In the genomic region with DNA sequence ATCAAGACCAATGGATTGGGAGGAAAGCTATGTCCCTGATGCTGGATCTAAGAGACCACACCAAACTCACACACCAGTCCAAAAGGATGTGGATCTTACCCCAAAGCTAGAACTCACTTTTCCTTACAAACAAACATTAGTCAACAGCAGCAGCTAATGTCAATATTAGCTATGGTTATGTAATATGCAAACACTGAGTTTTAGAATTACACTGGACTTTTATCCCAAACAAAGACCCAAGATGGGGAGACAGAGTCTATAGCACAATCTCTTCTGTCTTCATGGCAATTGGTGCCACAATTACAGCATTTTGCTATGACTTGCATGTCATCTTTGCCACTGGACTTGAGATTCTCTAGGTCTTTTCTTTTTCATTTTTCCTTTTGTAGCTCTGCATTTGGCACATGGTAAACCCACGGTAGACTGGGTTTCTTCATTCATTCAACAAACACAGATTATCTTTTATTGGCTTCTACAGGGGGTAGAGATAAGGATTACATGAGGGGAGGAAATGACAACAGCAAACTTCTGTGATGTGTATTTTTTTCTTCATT, we compare ENCODE assay signal across 13 cellular contexts.
"Had no signal": no experiment of that assay in that cellular context is flagged by ENCODE, and none has a peak within 500 bp of the region (broad histone marks: within the 10 kb centered on the region; RNA-seq: fewer than 3 reads in every experiment).

No MANE protein-coding gene starts in this region.

- H3K9me3 ChIP-seq: testis, upper lobe of right lung had no signal

- H3K4me3 ChIP-seq: testis, upper lobe of right lung had no signal

- ATAC-seq: activated T-cell treated with anti-CD3 and anti-CD28 coated beads, Interleukin-2, amount 50 U/mL, for 4 hours; foreskin keratinocyte; left ventricle myocardium superior had no signal

- H3K4me1 ChIP-seq: testis had no signal

- H3K36me3 ChIP-seq: upper lobe of right lung had no signal

- FAIRE-seq: islet of Langerhans had no signal

- H3K27ac ChIP-seq: foreskin keratinocyte, testis, upper lobe of right lung had no signal

- H3K27me3 ChIP-seq: foreskin keratinocyte, testis, upper lobe of right lung had no signal

- DNase-seq: activated CD4-positive, alpha-beta memory T cell treated with anti-CD3 and anti-CD28 coated beads for 36 hours; activated CD4-positive, CD25-positive, alpha-beta regulatory T cell treated with anti-CD3 and anti-CD28 coated beads, Interleukin-2, amount 50 U/mL, for 72 hours; activated T-cell treated with anti-CD3 and anti-CD28 coated beads, Interleukin-2, amount 50 U/mL, for 4 hours; aorta; foreskin keratinocyte; left ventricle myocardium superior; mesendoderm; nephron progenitor cell; stimulated activated CD4-positive, alpha-beta T cell treated with anti-CD3 and anti-CD28 coated beads, Interleukin-15, amount 100 ng/mL, for 24 hours; stimulated activated CD4-positive, alpha-beta T cell treated with anti-CD3 and anti-CD28 coated beads, Interleukin-4, amount 100 ng/mL, for 24 hours; testis; upper lobe of right lung had no signal
